Comparison of ENCODE assay signal across 8 cellular contexts in the genomic region with DNA sequence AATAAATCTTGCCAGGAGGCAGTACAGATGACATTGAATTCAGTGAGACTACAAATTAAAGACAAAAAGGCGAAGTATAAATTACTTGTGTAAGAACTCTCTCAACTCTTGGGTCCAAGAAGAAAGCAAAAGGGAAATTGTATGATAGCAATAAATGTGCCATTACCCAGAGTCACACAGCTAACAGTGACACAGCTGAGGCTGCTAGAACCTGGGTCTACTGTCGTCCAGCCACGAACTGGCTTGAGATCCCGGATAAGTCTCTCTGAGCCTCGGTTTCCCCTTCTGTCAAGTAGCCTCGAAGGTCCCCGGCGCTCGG. TPM values are rescaled to one million over a fixed set of nuclear protein-coding genes. Genes with fewer than 3 reads are reported as not detected.
A peak's percentile ranks its signal among the peaks of the same experiment; 100 is the strongest.
DNase-seq lines count a peak whose midpoint lies in the region; ATAC-seq and TF ChIP-seq lines count a peak whose summit lies in the region.

No MANE protein-coding gene starts in this region.

- H3K4me1 Mint-ChIP-seq in CD8-positive, alpha-beta memory T cell = peaks cover 8 to 17% (median 10%) of the 10 kb centered on the region in 3 donors
- peaks cover 35% of the 10 kb centered on the region for H3K4me1 Mint-ChIP-seq in nephron

- H3K36me3 Mint-ChIP-seq in CD8-positive, alpha-beta memory T cell = peaks cover 0 to 1% (median 0%) of the 10 kb centered on the region in 3 donors
- peaks cover 3% of the 10 kb centered on the region for H3K36me3 Mint-ChIP-seq in nephron (ENCODE audit: low read depth)

- no peaks in the 10 kb centered on the region for H3K36me3 ChIP-seq in CD8-positive, alpha-beta memory T cell (ENCODE audit: insufficient read depth, low read length)

- no peak overlapping the region for H3K4me3 ChIP-seq in CD8-positive, alpha-beta memory T cell (ENCODE audit: low read length)
- H3K4me3 ChIP-seq in choroid plexus epithelial cell (ENCODE audit: low read depth, low read length) = peak overlapping the region; percentile 76

- no peak overlapping the region for H3K27ac ChIP-seq in CD8-positive, alpha-beta memory T cell (ENCODE audit: low read depth, low read length)

- peaks cover 0 to 2% (median 0%) of the 10 kb centered on the region in 5 donors for H3K9me3 Mint-ChIP-seq in CD8-positive, alpha-beta memory T cell
- H3K9me3 Mint-ChIP-seq in nephron = no peaks in the 10 kb centered on the region

- DNase-seq in CD8-positive, alpha-beta memory T cell = no peak
- no peak for DNase-seq in choroid plexus epithelial cell (ENCODE audit: low read depth)
- DNase-seq in NCI-H524 (lab: John Stamatoyannopoulos, UW) = no peak
- DNase-seq in inferior parietal cortex (ENCODE audit: extremely low spot score) = no peak
- DNase-seq in ecto neural progenitor cell (ENCODE audit: low spot score) = no peak

- POLR2A ChIA-PET in CD8-positive, alpha-beta memory T cell (lab: Charles Lee) = no interaction called here

- CTCF ChIA-PET in CD8-positive, alpha-beta memory T cell (lab: Charles Lee) = no interaction called here

- no peaks in the 10 kb centered on the region for H3K9me3 ChIP-seq in CD8-positive, alpha-beta memory T cell (ENCODE audit: low read length)

- H3K4me1 ChIP-seq in CD8-positive, alpha-beta memory T cell (ENCODE audit: insufficient read depth, low read length) = no peaks in the 10 kb centered on the region

- no peak overlapping the region for H3K27ac Mint-ChIP-seq in CD8-positive, alpha-beta memory T cell
- peak overlapping the region; percentile 48 to 96 (median 67) for H3K27ac Mint-ChIP-seq in nephron

- TF ChIP-seq CTCF in choroid plexus epithelial cell (conservative IDR thresholded peaks at IDR 0.05; ENCODE audit: low read depth, low read length) (no peak), nephron (IDR thresholded peaks at IDR 0.05; ENCODE audit: unreplicated experiment in 3 of 3) (no peak)

- peak overlapping the region in 4 of 7 donors; percentile 2 to 44 (median 23) for H3K4me3 Mint-ChIP-seq in CD8-positive, alpha-beta memory T cell
- peak overlapping the region; percentile 84 to 97 (median 87) for H3K4me3 Mint-ChIP-seq in nephron

- H3K27me3 Mint-ChIP-seq in CD8-positive, alpha-beta memory T cell = peaks cover 43 to 68% of the 10 kb centered on the region in 2 donors
- H3K27me3 Mint-ChIP-seq in nephron (ENCODE audit: low read depth) = peaks cover 4% of the 10 kb centered on the region

- ATAC-seq in HG03469 (IDR thresholded peaks at IDR 0.05; ENCODE audit: unreplicated experiment) (peak; percentile 9), HG03565 (IDR thresholded peaks at IDR 0.05; ENCODE audit: unreplicated experiment) (no peak)

- peaks cover 23% of the 10 kb centered on the region for H3K27me3 ChIP-seq in CD8-positive, alpha-beta memory T cell (ENCODE audit: insufficient read depth, low read length, poor library complexity, severe bottlenecking)

RNA-seq across cellular contexts. Expression of a gene that starts 0.4 kb away (rescaled TPM):
- total RNA-seq in CD8-positive, alpha-beta memory T cell = not detected
- not detected for polyA plus RNA-seq in CD8-positive, alpha-beta memory T cell

Comparison
In these comparisons a context has a peak if more than half of its experiments do, and no peak if none do; other contexts are left out.
1. H3K27ac Mint-ChIP-seq: peak in nephron (3 of 3); none in CD8-positive, alpha-beta memory T cell (0 of 8).